In the genomic region with DNA sequence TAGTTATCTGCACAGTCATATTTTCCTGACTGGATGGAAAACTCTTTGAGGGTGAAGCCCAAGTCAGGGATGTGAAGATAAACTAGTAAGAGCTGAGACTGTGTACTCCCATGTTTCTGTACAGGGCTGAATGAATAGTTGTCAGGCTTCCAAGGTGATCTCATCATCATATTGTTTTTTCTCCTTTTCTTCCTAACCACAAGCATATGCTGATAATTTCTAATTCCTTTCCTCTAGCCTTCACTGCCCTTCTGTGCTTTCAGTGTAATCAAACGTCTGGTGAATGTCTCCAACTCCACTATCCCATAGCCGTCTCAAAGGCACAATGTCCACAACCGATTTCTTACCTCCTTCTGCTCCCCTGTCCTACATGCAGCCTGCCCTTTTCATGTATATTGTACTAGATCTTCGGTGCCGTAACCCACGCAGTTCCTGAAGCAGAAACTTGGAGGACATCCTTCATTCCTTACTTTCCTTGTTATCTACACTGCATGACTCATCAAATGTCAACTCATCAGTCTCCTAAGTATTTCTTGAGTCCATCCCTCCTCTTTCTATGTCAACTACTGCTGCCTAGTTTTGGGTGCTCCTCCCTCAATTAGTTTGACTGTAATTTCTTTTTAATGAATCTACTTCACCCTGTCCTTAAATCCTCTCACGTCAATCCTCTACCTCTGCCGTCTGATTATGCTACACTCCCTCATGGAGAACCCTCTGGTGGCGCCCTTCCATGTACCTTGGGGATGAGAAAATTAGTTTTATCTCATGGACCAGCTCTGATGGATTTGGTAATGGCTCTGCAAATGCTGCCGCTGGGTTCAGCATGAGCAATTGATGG, we compare ENCODE assay signal across 8 cellular contexts. TPM values are rescaled to one million over a fixed set of nuclear protein-coding genes. Genes with fewer than 3 reads are reported as not detected.
DNase-seq lines count a peak whose midpoint lies in the region; ATAC-seq, FAIRE-seq and TF ChIP-seq lines count a peak whose summit lies in the region.

No MANE protein-coding gene starts in this region.

- H3K27me3 ChIP-seq in astrocyte (ENCODE audit: insufficient read depth, low read length), result no peaks in the 10 kb centered on the region
- H3K27me3 ChIP-seq in keratinocyte (ENCODE audit: control insufficient read depth, extremely low read depth, insufficient read depth, low read length), result no peaks in the 10 kb centered on the region
- H3K27me3 ChIP-seq in upper lobe of right lung, result no peaks in the 10 kb centered on the region

- no peaks in the 10 kb centered on the region for H3K9me3 Mint-ChIP-seq in activated CD4-positive, alpha-beta T cell treated with anti-CD3 and anti-CD28 coated beads, Interleukin-2, amount 10 ng/mL, durations not matched to agents 24 days and 14 days
- no peaks in the 10 kb centered on the region for H3K9me3 Mint-ChIP-seq in astrocyte (ENCODE audit: unreplicated experiment)

- no peaks in the 10 kb centered on the region for H3K27me3 Mint-ChIP-seq in activated CD4-positive, alpha-beta T cell treated with anti-CD3 and anti-CD28 coated beads, Interleukin-2, amount 10 ng/mL, durations not matched to agents 24 days and 14 days
- no peaks in the 10 kb centered on the region for H3K27me3 Mint-ChIP-seq in astrocyte (ENCODE audit: low read depth, unreplicated experiment)

- H3K27ac Mint-ChIP-seq in activated CD4-positive, alpha-beta T cell treated with anti-CD3 and anti-CD28 coated beads, Interleukin-2, amount 10 ng/mL, durations not matched to agents 24 days and 14 days, result peak overlapping the region; percentile 68
- H3K27ac Mint-ChIP-seq in astrocyte (ENCODE audit: unreplicated experiment), result peak overlapping the region; percentile 92

- TF ChIP-seq CTCF in astrocyte (IDR thresholded peaks at IDR 0.05; ENCODE audit: insufficient read depth, low read depth, low read length) (no peak), keratinocyte (optimal IDR thresholded peaks at IDR 0.05 in 1 of 3, IDR thresholded peaks at IDR 0.05 in 1 of 3, conservative IDR thresholded peaks at IDR 0.05 in 1 of 3; ENCODE audit: extremely low read depth in 1 of 3, insufficient read depth in 2 of 3, low read length in 3 of 3) (no peak), upper lobe of right lung (IDR thresholded peaks at IDR 0.05) (no peak)

- peaks cover 50% of the 10 kb centered on the region for H3K36me3 Mint-ChIP-seq in activated CD4-positive, alpha-beta T cell treated with anti-CD3 and anti-CD28 coated beads, Interleukin-2, amount 10 ng/mL, durations not matched to agents 24 days and 14 days (ENCODE audit: low read depth)
- no peaks in the 10 kb centered on the region for H3K36me3 Mint-ChIP-seq in astrocyte (ENCODE audit: low read depth, unreplicated experiment)

- no peak overlapping the region for H3K4me3 Mint-ChIP-seq in activated CD4-positive, alpha-beta T cell treated with anti-CD3 and anti-CD28 coated beads, Interleukin-2, amount 10 ng/mL, durations not matched to agents 24 days and 14 days
- peak overlapping the region; percentile 1 for H3K4me3 Mint-ChIP-seq in astrocyte (ENCODE audit: unreplicated experiment)

- FAIRE-seq in astrocyte (lab: Jason Lieb, UNC) (peak; percentile 97), keratinocyte (lab: Jason Lieb, UNC) (peak; percentile 76)

- no peaks in the 10 kb centered on the region for H3K9me1 ChIP-seq in keratinocyte (ENCODE audit: control insufficient read depth, extremely low read depth, insufficient read depth, low read length)

- H2AFZ ChIP-seq in astrocyte (ENCODE audit: low read depth, low read length) (peak overlapping the region; percentile 65), keratinocyte (ENCODE audit: control insufficient read depth, low read length) (peak overlapping the region; percentile 57)

- peak overlapping the region; percentile 79 for H3K9ac ChIP-seq in astrocyte (ENCODE audit: low read length)
- H3K9ac ChIP-seq in keratinocyte (ENCODE audit: control insufficient read depth, extremely low read depth, insufficient read depth, low read length), result no peak overlapping the region

- H3K4me2 ChIP-seq in astrocyte (ENCODE audit: low read length), result peak overlapping the region; percentile 91
- H3K4me2 ChIP-seq in keratinocyte (ENCODE audit: control insufficient read depth, extremely low read depth, insufficient read depth, low read depth, low read length), result peak overlapping the region; percentile 61

- peak overlapping the region; percentile 57 for H3K4me3 ChIP-seq in astrocyte (ENCODE audit: insufficient read depth, low read depth, low read length)
- no peak overlapping the region for H3K4me3 ChIP-seq in keratinocyte (ENCODE audit: control insufficient read depth in 2 of 3, extremely low read depth in 1 of 3, insufficient read depth in 2 of 3, low read depth in 1 of 3, low read length in 3 of 3)
- H3K4me3 ChIP-seq in upper lobe of right lung, result no peak overlapping the region

- H3K36me3 ChIP-seq in astrocyte (ENCODE audit: insufficient read depth, low read length) (peaks cover 4% of the 10 kb centered on the region), keratinocyte (ENCODE audit: control insufficient read depth in 2 of 2, extremely low read depth in 1 of 2, insufficient read depth in 2 of 2, low read length in 2 of 2) (no peaks in the 10 kb centered on the region), upper lobe of right lung (no peaks in the 10 kb centered on the region)

- H3K27ac ChIP-seq in astrocyte (ENCODE audit: low read depth, low read length), result peak overlapping the region; percentile 94
- H3K27ac ChIP-seq in keratinocyte (ENCODE audit: control insufficient read depth, insufficient read depth, low read length), result peak overlapping the region; percentile 43
- H3K27ac ChIP-seq in upper lobe of right lung, result peak overlapping the region; percentile 64

- H3K4me1 Mint-ChIP-seq in activated CD4-positive, alpha-beta T cell treated with anti-CD3 and anti-CD28 coated beads, Interleukin-2, amount 10 ng/mL, durations not matched to agents 24 days and 14 days, result peaks cover 52% of the 10 kb centered on the region
- peaks cover 43% of the 10 kb centered on the region for H3K4me1 Mint-ChIP-seq in astrocyte (ENCODE audit: low read depth, unreplicated experiment)

- no peaks in the 10 kb centered on the region for H3K9me3 ChIP-seq in astrocyte (ENCODE audit: insufficient read depth, low read depth, low read length)
- H3K9me3 ChIP-seq in keratinocyte (ENCODE audit: control insufficient read depth, low read depth, low read length), result no peaks in the 10 kb centered on the region
- no peaks in the 10 kb centered on the region for H3K9me3 ChIP-seq in upper lobe of right lung

- no peaks in the 10 kb centered on the region for H4K20me1 ChIP-seq in astrocyte (ENCODE audit: insufficient read depth, low read length)
- H4K20me1 ChIP-seq in keratinocyte (ENCODE audit: control insufficient read depth, extremely low read depth, insufficient read depth, low read length), result peaks cover 3% of the 10 kb centered on the region

- intact Hi-C loops in activated CD4-positive, alpha-beta T cell treated with anti-CD3 and anti-CD28 coated beads, Interleukin-2, amount 10 ng/mL, durations not matched to agents 24 days and 14 days (cut with micrococcal nuclease), result no loop called here
- intact Hi-C loops in upper lobe of right lung (cut with DNase I), result no loop called here

- peaks cover 18% of the 10 kb centered on the region for H3K79me2 ChIP-seq in astrocyte (ENCODE audit: insufficient read depth, low read length)
- H3K79me2 ChIP-seq in keratinocyte (ENCODE audit: control insufficient read depth, insufficient read depth, low read length), result no peaks in the 10 kb centered on the region

- ATAC-seq in upper lobe of right lung, result peak; percentile 38

- peak; percentile 49 for DNase-seq in activated CD4-positive, alpha-beta T cell treated with anti-CD3 and anti-CD28 coated beads, Interleukin-2, amount 10 ng/mL, durations not matched to agents 24 days and 14 days
- DNase-seq in activated CD4-positive, alpha-beta T cell treated with anti-CD3 and anti-CD28 coated beads, Interleukin-2, amount 50 U/mL, for 4 hours, result no peak
- DNase-seq in astrocyte (ENCODE audit: low read depth), result peak; percentile 99
- DNase-seq in keratinocyte (ENCODE audit: low read depth, low spot score), result no peak
- no peak for DNase-seq in upper lobe of right lung
- no peak for DNase-seq in activated CD4-positive, alpha-beta T cell treated with anti-CD3 and anti-CD28 coated beads for 1 hour
- no peak for DNase-seq in activated CD4-positive, alpha-beta T cell treated with anti-CD3 and anti-CD28 coated beads, Interleukin-2, amount 50 U/mL, for 48 hours
- DNase-seq in activated T-cell treated with anti-CD3 and anti-CD28 coated beads, Interleukin-2, amount 50 U/mL, for 1 hour, result no peak

- peaks cover 28% of the 10 kb centered on the region for H3K4me1 ChIP-seq in astrocyte (ENCODE audit: insufficient read depth, low read length)
- H3K4me1 ChIP-seq in keratinocyte (ENCODE audit: control insufficient read depth, extremely low read depth, insufficient read depth, low read length), result peaks cover 14% of the 10 kb centered on the region
- peaks cover 35% of the 10 kb centered on the region for H3K4me1 ChIP-seq in upper lobe of right lung

- dilution Hi-C loops in keratinocyte (cut with MboI; ENCODE audit: extremely low pct_ligation_motif_present, low sequenced_read_pairs), result no loop called here

RNA-seq across cellular contexts. Expression of gene NCOA7, which starts 21.9 kb away (rescaled TPM):
- total RNA-seq in activated CD4-positive, alpha-beta T cell treated with anti-CD3 and anti-CD28 coated beads, Interleukin-2, amount 10 ng/mL, durations not matched to agents 24 days and 14 days, result 52.5 and 53.7 TPM in 2 replicates
- total RNA-seq in astrocyte (25.4 and 26.0 TPM in 2 replicates), upper lobe of right lung (80.8 TPM)
- polyA plus RNA-seq in keratinocyte, result 6.8 to 23.5 TPM (median 20.5 TPM) in 3 replicates
- 63.9 TPM for polyA plus RNA-seq in keratinocyte (2011; ENCODE audit: low read depth)
- polyA plus RNA-seq in keratinocyte (2011; cell fraction: cytosol; rRNA removed), result 7.5 and 9.1 TPM in 2 replicates
- 19.8 and 22.2 TPM in 2 replicates for polyA plus RNA-seq in keratinocyte (2011; cell fraction: nucleus; rRNA removed)
- 7.3 and 24.8 TPM in 2 replicates for polyA plus RNA-seq in keratinocyte (2012; ENCODE audit: low replicate concordance)
- polyA minus RNA-seq in keratinocyte, result 9.3 to 34.4 TPM (median 30.1 TPM) in 3 replicates
- 16.9 TPM for polyA minus RNA-seq in keratinocyte (2011; cell fraction: cytosol; rRNA and poly(A)+ RNA removed)
- 13.6 and 29.4 TPM in 2 replicates for polyA minus RNA-seq in keratinocyte (2011; cell fraction: nucleus; rRNA and poly(A)+ RNA removed)

Comparison
In these comparisons a context has a peak if more than half of its experiments do, and no peak if none do; other contexts are left out.
1. DNase-seq: peak in activated CD4-positive, alpha-beta T cell treated with anti-CD3 and anti-CD28 coated beads, Interleukin-2, amount 10 ng/mL, durations not matched to agents 24 days and 14 days (single experiment) and astrocyte (single experiment); none in activated CD4-positive, alpha-beta T cell treated with anti-CD3 and anti-CD28 coated beads, Interleukin-2, amount 50 U/mL, for 4 hours (0 of 2), keratinocyte (single experiment), upper lobe of right lung (single experiment), activated CD4-positive, alpha-beta T cell treated with anti-CD3 and anti-CD28 coated beads for 1 hour (single experiment), activated CD4-positive, alpha-beta T cell treated with anti-CD3 and anti-CD28 coated beads, Interleukin-2, amount 50 U/mL, for 48 hours (0 of 2) and activated T-cell treated with anti-CD3 and anti-CD28 coated beads, Interleukin-2, amount 50 U/mL, for 1 hour (single experiment).
2. H3K27ac ChIP-seq: peak in every context shown above with its lines; median percentile 94 in astrocyte; 64 in upper lobe of right lung; 43 in keratinocyte.